Comparison of ENCODE assay signal across 18 cellular contexts in the genomic region with DNA sequence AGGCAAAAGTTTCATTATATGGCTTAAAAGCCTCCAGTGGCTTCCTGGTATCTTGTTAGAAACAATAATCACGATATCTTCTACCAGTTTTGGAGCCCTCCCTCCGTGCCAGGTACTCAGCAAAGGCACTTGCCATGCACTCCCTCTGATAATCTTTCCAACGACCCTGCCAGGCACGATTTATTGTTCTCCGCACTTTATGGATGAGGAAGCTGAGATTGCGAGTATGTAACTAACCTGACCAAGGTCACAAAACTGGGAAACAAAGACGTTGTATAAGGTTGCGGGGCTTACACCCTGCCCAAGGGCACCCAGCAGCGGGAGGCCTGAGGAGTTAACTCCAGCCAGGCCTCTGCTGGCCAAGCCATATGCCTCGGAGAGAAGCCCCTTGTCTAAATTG.
DNase-seq lines count a peak whose midpoint lies in the region; ATAC-seq and TF ChIP-seq lines count a peak whose summit lies in the region.
"Had no signal": no experiment of that assay in that cellular context is flagged by ENCODE, and none has a peak within 500 bp of the region (broad histone marks: within the 10 kb centered on the region; RNA-seq: fewer than 3 reads in every experiment).

No MANE protein-coding gene starts in this region.

- no peaks in the 10 kb centered on the region for H3K27me3 ChIP-seq in GM23338 (ENCODE audit: insufficient read depth)
- H3K27me3 ChIP-seq in stomach = no peaks in the 10 kb centered on the region
- H3K27me3 ChIP-seq in uterus = no peaks in the 10 kb centered on the region
- H3K27me3 ChIP-seq: BLaER1 had no signal

- H3K36me3 Mint-ChIP-seq in GM23338 (ENCODE audit: low read depth) = no peaks in the 10 kb centered on the region
- no peaks in the 10 kb centered on the region for H3K36me3 Mint-ChIP-seq in nephron (ENCODE audit: low read depth)
- H3K36me3 Mint-ChIP-seq: CD4-positive, CD25-positive, alpha-beta regulatory T cell; CD8-positive, alpha-beta T cell had no signal

- no peak overlapping the region for H3K4me2 ChIP-seq in GM23338
- H3K4me2 ChIP-seq: BLaER1 had no signal

- no peak for DNase-seq in GM23338 (ENCODE audit: low spot score)
- DNase-seq in left kidney (ENCODE audit: low read depth, low spot score) = peak; percentile 25
- DNase-seq in stomach = peak; percentile 75
- DNase-seq in SHP77 (lab: John Stamatoyannopoulos, UW) = no peak
- DNase-seq in uterus = no peak
- no peak for DNase-seq in SHP77 treated with DMSO at 0.1 percent for 48 hours (lab: John Stamatoyannopoulos, UW)
- DNase-seq: Caco-2; CD4-positive, CD25-positive, alpha-beta regulatory T cell; CD8-positive, alpha-beta T cell; DMS153; DND-41; H7; HCEC 1CT had no signal

- H3K9me2 ChIP-seq in GM23338 (ENCODE audit: insufficient read depth) = 0 out of 2 replicates have a peak, but pooled peaks cover under 1% of the 10 kb centered on the region

- no peak for TF ChIP-seq EP300 in stomach (IDR thresholded peaks at IDR 0.05)

- H3K27me3 Mint-ChIP-seq in GM23338 (ENCODE audit: insufficient read depth, low read depth, poor library complexity) (peaks cover 2% of the 10 kb centered on the region), nephron (ENCODE audit: low read depth) (no peaks in the 10 kb centered on the region)
- H3K27me3 Mint-ChIP-seq: B cell; CD4-positive, CD25-positive, alpha-beta regulatory T cell had no signal

- H3K79me2 ChIP-seq in GM23338 (replicated peaks; ENCODE audit: insufficient read depth) = no peaks in the 10 kb centered on the region

- TF ChIP-seq CTCF in GM23338 (conservative IDR thresholded peaks at IDR 0.05; ENCODE audit: low read depth in 2 of 2) (no peak), nephron (IDR thresholded peaks at IDR 0.05; ENCODE audit: unreplicated experiment in 3 of 3) (no peak), stomach (IDR thresholded peaks at IDR 0.05) (no peak), uterus (IDR thresholded peaks at IDR 0.05) (no peak)

- H3K9me3 Mint-ChIP-seq in GM23338 (no peaks in the 10 kb centered on the region), nephron (peaks cover 9% of the 10 kb centered on the region)
- H3K9me3 Mint-ChIP-seq: CD8-positive, alpha-beta T cell had no signal

- no peak overlapping the region for H3K27ac Mint-ChIP-seq in GM23338
- peak overlapping the region in 2 of 3 experiments; percentile 1 to 50 for H3K27ac Mint-ChIP-seq in nephron
- H3K27ac Mint-ChIP-seq: B cell; CD4-positive, CD25-positive, alpha-beta regulatory T cell; CD8-positive, alpha-beta T cell had no signal

- no peaks in the 10 kb centered on the region for H3K4me1 ChIP-seq in GM23338 (ENCODE audit: insufficient read depth)
- H3K4me1 ChIP-seq in stomach = no peaks in the 10 kb centered on the region
- no peaks in the 10 kb centered on the region for H3K4me1 ChIP-seq in uterus
- H3K4me1 ChIP-seq: BLaER1, Caco-2 had no signal

- H3K4me1 Mint-ChIP-seq in GM23338 (no peaks in the 10 kb centered on the region), nephron (peaks cover 27% of the 10 kb centered on the region)
- H3K4me1 Mint-ChIP-seq: B cell; CD4-positive, CD25-positive, alpha-beta regulatory T cell had no signal

- no peaks in the 10 kb centered on the region for H3K9me3 ChIP-seq in stomach
- H3K9me3 ChIP-seq in uterus = no peaks in the 10 kb centered on the region
- H3K9me3 ChIP-seq: BLaER1 had no signal

- no peak overlapping the region for H3K27ac ChIP-seq in GM23338 (ENCODE audit: low read depth)
- H3K27ac ChIP-seq in stomach = peak overlapping the region in 4 of 5 donors; percentile 32 to 60 (median 54)
- H3K27ac ChIP-seq in uterus = no peak overlapping the region
- H3K27ac ChIP-seq: 22Rv1, BLaER1, C4-2B had no signal

- no peaks in the 10 kb centered on the region for H4K20me1 ChIP-seq in GM23338 (replicated peaks; ENCODE audit: insufficient read depth)
- H4K20me1 ChIP-seq: BLaER1 had no signal

- 0 out of 2 replicates have a peak overlapping the region, but pooled peaks have one; percentile 23 for H2AFZ ChIP-seq in GM23338

- no peaks in the 10 kb centered on the region for H3F3A ChIP-seq in GM23338 (replicated peaks; ENCODE audit: low read depth)

- intact Hi-C loops in stomach (cut with DNase I; ENCODE audit: low total_unique reads) (no loop called here), uterus (cut with DNase I; ENCODE audit: low total_unique reads) (no loop called here)

- no peak overlapping the region for H3K4me3 ChIP-seq in GM23338
- H3K4me3 ChIP-seq in stomach = no peak overlapping the region
- H3K4me3 ChIP-seq in uterus = no peak overlapping the region
- H3K4me3 ChIP-seq: BLaER1 had no signal

- ATAC-seq in GM23338 = no peak
- ATAC-seq: CD8-positive, alpha-beta T cell had no signal

- H3K4me3 Mint-ChIP-seq in GM23338 (no peak overlapping the region), nephron (no peak overlapping the region)
- H3K4me3 Mint-ChIP-seq: B cell; CD4-positive, CD25-positive, alpha-beta regulatory T cell; CD8-positive, alpha-beta T cell had no signal

- TF ChIP-seq POLR2A in stomach (IDR thresholded peaks at IDR 0.05) (no peak), uterus (IDR thresholded peaks at IDR 0.05) (no peak)

- WGBS in stomach, 5 donors = 33 to 60% (median 50%) methylated on average over 10 of the region's 10 CpGs

- H3K36me3 ChIP-seq in GM23338 (ENCODE audit: insufficient read depth) = no peaks in the 10 kb centered on the region
- H3K36me3 ChIP-seq in stomach = no peaks in the 10 kb centered on the region
- no peaks in the 10 kb centered on the region for H3K36me3 ChIP-seq in uterus
- H3K36me3 ChIP-seq: BLaER1 had no signal

TF ChIP-seq in GM23338, 12 proteins besides CTCF, POLR2A, EP300 and RAD21:
- TF ChIP-seq JUNB (IDR thresholded peaks at IDR 0.05; ENCODE audit: unreplicated experiment) (no peak), POLR2AphosphoS5 (IDR thresholded peaks at IDR 0.05; ENCODE audit: low read depth) (no peak), ZNF331 (CRISPR knock-in tag; IDR thresholded peaks at IDR 0.05; ENCODE audit: low read depth) (no peak)

Comparison
In these comparisons a context has a peak if more than half of its experiments do, and no peak if none do; other contexts are left out.
1. DNase-seq: peak in left kidney (single experiment) and stomach (single experiment); none in GM23338 (single experiment), SHP77 (0 of 2), uterus (0 of 2) and SHP77 treated with DMSO at 0.1 percent for 48 hours (single experiment).
2. H3K27ac ChIP-seq: peak in stomach (4 of 5); none in GM23338 (single experiment) and uterus (0 of 2).